ENCODE assay signal across 10 cellular contexts in the genomic region with DNA sequence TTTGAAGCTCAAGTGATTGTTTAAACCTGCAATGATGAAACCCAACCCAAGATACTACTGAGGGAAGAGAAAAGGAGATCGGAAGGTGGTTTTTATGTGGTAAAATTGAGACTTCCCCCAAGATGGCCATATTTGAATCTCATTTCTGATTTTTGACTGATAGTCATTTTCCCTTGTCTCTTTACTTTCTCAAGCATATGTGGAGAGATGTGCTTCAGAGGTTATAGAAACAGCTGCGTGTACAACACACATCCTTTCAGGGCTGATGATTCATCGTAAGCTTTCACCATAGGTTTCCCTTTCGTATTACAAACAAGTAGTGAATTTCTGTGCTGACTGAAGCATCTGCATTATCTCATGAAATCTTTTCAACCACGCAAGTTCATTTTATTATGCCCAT.
DNase-seq lines count a peak whose midpoint lies in the region; ATAC-seq and TF ChIP-seq lines count a peak whose summit lies in the region.
"Had no signal": no experiment of that assay in that cellular context is flagged by ENCODE, and none has a peak within 500 bp of the region (broad histone marks: within the 10 kb centered on the region; RNA-seq: fewer than 3 reads in every experiment).

No MANE protein-coding gene starts in this region.

- H3K9me3 Mint-ChIP-seq in naive B cell (peaks cover 0 to 1% (median 0%) of the 10 kb centered on the region in 7 donors), chondrocyte (ENCODE audit: low read depth) (no peaks in the 10 kb centered on the region)

- DNase-seq in H4 (ENCODE audit: low spot score) (peak; percentile 19), naive B cell (no peak), Right ventricle myocardium superior (no peak), NCI-H1105 treated with DMSO at 0.1 percent for 48 hours (lab: John Stamatoyannopoulos, UW) (no peak), prostate gland (ENCODE audit: low spot score) (no peak), chondrocyte (ENCODE audit: low spot score) (no peak)
- DNase-seq: NCI-H1092 treated with DMSO at 0.1 percent for 48 hours had no signal

- TF ChIP-seq POLR2A in prostate gland (IDR thresholded peaks at IDR 0.05) = no peak

- intact Hi-C loops in Right ventricle myocardium superior (cut with DNase I) = no loop called here
- intact Hi-C loops in prostate gland (cut with DNase I) = no loop called here

- H3K27ac Mint-ChIP-seq in naive B cell (no peak overlapping the region), chondrocyte (ENCODE audit: unreplicated experiment) (no peak overlapping the region)
- H3K27ac Mint-ChIP-seq: activated naive CD8-positive, alpha-beta T cell had no signal

- H3K4me3 Mint-ChIP-seq in naive B cell (no peak overlapping the region), chondrocyte (ENCODE audit: unreplicated experiment) (no peak overlapping the region)
- H3K4me3 Mint-ChIP-seq: activated naive CD8-positive, alpha-beta T cell had no signal

- TF ChIP-seq CTCF in prostate gland (IDR thresholded peaks at IDR 0.05) = no peak
- TF ChIP-seq CTCF in chondrocyte (IDR thresholded peaks at IDR 0.05) = no peak

- no peaks in the 10 kb centered on the region for H3K4me1 ChIP-seq in prostate gland (replicated peaks)

- H3K27me3 ChIP-seq in prostate gland (replicated peaks; ENCODE audit: insufficient read depth) = no peaks in the 10 kb centered on the region

- no peaks in the 10 kb centered on the region for H3K36me3 ChIP-seq in prostate gland

- H3K4me1 Mint-ChIP-seq in naive B cell = no peaks in the 10 kb centered on the region
- H3K4me1 Mint-ChIP-seq in chondrocyte (ENCODE audit: low read depth) = no peaks in the 10 kb centered on the region

- ATAC-seq in GM18870 (IDR thresholded peaks at IDR 0.05; ENCODE audit: unreplicated experiment) (peak; percentile 97), HG03520 (IDR thresholded peaks at IDR 0.05; ENCODE audit: unreplicated experiment) (peak; percentile 99), naive B cell (ENCODE audit: low read depth in 2 of 2) (peak; percentile 32 to 33), Right ventricle myocardium superior (ENCODE audit: poor library complexity) (no peak)

- peaks cover 32 to 37% (median 37%) of the 10 kb centered on the region in 3 donors for H3K27me3 Mint-ChIP-seq in naive B cell
- peaks cover 19% of the 10 kb centered on the region for H3K27me3 Mint-ChIP-seq in chondrocyte (ENCODE audit: low read depth)

- H3K4me3 ChIP-seq in prostate gland = no peak overlapping the region

- H3K36me3 Mint-ChIP-seq in naive B cell (no peaks in the 10 kb centered on the region), chondrocyte (ENCODE audit: low read depth) (no peaks in the 10 kb centered on the region)
- H3K36me3 Mint-ChIP-seq: activated naive CD8-positive, alpha-beta T cell had no signal

- WGBS in prostate gland = 89% methylated on average over 5 of the region's 5 CpGs

- H3K27ac ChIP-seq in prostate gland = no peak overlapping the region

- H3K9me3 ChIP-seq in prostate gland = no peaks in the 10 kb centered on the region
